In genomic region chr5:125463441-125464092, GRCh38 we compare ENCODE assay signal across 19 cellular contexts.
"Had no signal": no experiment of that assay in that cellular context is flagged by ENCODE, and none has a peak within 500 bp of the region (broad histone marks: within the 10 kb centered on the region; RNA-seq: fewer than 3 reads in every experiment).

No MANE protein-coding gene starts in this region.

- H3K27ac ChIP-seq: ascending aorta, left lung had no signal

- H3K9me3 ChIP-seq: ascending aorta, left lung had no signal

- DNase-seq: activated CD4-positive, alpha-beta T cell treated with anti-CD3 and anti-CD28 coated beads, Interleukin-2, amount 50 U/mL, for 48 hours; activated CD4-positive, CD25-positive, alpha-beta regulatory T cell treated with anti-CD3 and anti-CD28 coated beads, Interleukin-2, amount 50 U/mL, for 72 hours; activated naive CD4-positive, alpha-beta T cell treated with Interleukin-2 at 50 U/mL for 16 hours; cerebellar nuclear complex; effector memory CD8-positive, alpha-beta T cell; hippocampal formation; kidney; left lung; natural killer cell; nucleus accumbens; right cardiac atrium; small intestine; stimulated activated CD4-positive, alpha-beta T cell treated with anti-CD3 and anti-CD28 coated beads, Interleukin-4, amount 100 ng/mL, for 24 hours; stimulated activated naive CD4-positive, alpha-beta T cell treated with Interleukin-2 at 50 U/mL for 16 hours; substantia nigra; T-helper 9 cell; trophoblast cell had no signal

- ATAC-seq: activated T-helper 17 cell treated with anti-CD3 and anti-CD28 coated beads, Interleukin-2, amount 50 U/mL, for 72 hours; effector memory CD8-positive, alpha-beta T cell; left lung; natural killer cell; right cardiac atrium had no signal

- H3K36me3 ChIP-seq: ascending aorta, left lung had no signal

- H3K4me1 ChIP-seq: ascending aorta, left lung had no signal

- H3K4me3 ChIP-seq: ascending aorta, left lung had no signal

- FAIRE-seq: kidney, small intestine had no signal

- H3K27me3 ChIP-seq: ascending aorta, left lung had no signal
